In the genomic region with DNA sequence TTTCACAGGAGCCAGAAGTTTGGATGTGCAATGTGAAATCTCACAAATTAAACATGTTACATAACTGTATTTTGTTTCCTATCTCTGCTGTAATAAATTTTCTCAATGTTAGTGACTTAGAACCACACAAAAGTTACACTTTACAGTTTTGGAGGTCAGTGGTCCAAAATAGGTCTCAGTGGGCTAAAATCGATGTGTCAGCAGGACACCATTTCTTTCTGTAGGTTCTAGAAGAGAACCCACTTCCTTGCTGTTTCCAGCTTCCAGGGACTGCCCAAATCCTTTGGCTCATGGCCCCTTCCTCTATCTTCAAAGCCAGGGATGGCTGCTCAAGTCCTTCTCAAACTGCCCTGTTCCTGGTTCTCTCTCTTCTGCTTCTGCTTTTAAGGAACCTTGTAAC, we compare ENCODE assay signal across 27 cellular contexts.
"Had no signal": no experiment of that assay in that cellular context is flagged by ENCODE, and none has a peak within 500 bp of the region (broad histone marks: within the 10 kb centered on the region; RNA-seq: fewer than 3 reads in every experiment).

No MANE protein-coding gene starts in this region.

- H3K27ac ChIP-seq: coronary artery, dorsolateral prefrontal cortex, epithelial cell of prostate, esophagus squamous epithelium, gastrocnemius medialis, heart right ventricle, left lung, lower lobe of right lung had no signal

- H3K27me3 Mint-ChIP-seq: memory B cell had no signal

- H3K4me1 ChIP-seq: esophagus squamous epithelium, gastrocnemius medialis, heart right ventricle, left lung, lower lobe of right lung had no signal

- H3K9me3 Mint-ChIP-seq: memory B cell had no signal

- H3K4me3 ChIP-seq: coronary artery, dorsolateral prefrontal cortex, esophagus squamous epithelium, gastrocnemius medialis, heart right ventricle, left lung, lower lobe of right lung had no signal

- FAIRE-seq: colon, endometrium, islet of Langerhans, keratinocyte had no signal

- H3K27me3 ChIP-seq: dorsolateral prefrontal cortex, esophagus squamous epithelium, gastrocnemius medialis, heart right ventricle, left lung had no signal

- DNase-seq: dermis blood vessel endothelial cell; dorsolateral prefrontal cortex; effector CD4-positive, alpha-beta T cell; effector memory CD4-positive, alpha-beta T cell; erythroblast; esophagus squamous epithelium; foreskin fibroblast; foreskin melanocyte; gastrocnemius medialis; glutamatergic neuron; head of caudate nucleus; heart right ventricle; hippocampal formation; left cardiac atrium; left lung; left ventricle myocardium superior; lower lobe of right lung; mesendoderm; midbrain had no signal

- ATAC-seq: esophagus mucosa, gastrocnemius medialis, heart right ventricle, left cardiac atrium, left lung, left ventricle myocardium superior, lower lobe of right lung had no signal

- H3K27ac Mint-ChIP-seq: memory B cell had no signal

- H3K36me3 ChIP-seq: esophagus squamous epithelium, gastrocnemius medialis, heart right ventricle, left lung, lower lobe of right lung had no signal

- H3K9me3 ChIP-seq: esophagus squamous epithelium, gastrocnemius medialis, left lung, lower lobe of right lung had no signal

- H3K4me3 Mint-ChIP-seq: memory B cell had no signal
